ENCODE assay signal across 11 cellular contexts in the genomic region with DNA sequence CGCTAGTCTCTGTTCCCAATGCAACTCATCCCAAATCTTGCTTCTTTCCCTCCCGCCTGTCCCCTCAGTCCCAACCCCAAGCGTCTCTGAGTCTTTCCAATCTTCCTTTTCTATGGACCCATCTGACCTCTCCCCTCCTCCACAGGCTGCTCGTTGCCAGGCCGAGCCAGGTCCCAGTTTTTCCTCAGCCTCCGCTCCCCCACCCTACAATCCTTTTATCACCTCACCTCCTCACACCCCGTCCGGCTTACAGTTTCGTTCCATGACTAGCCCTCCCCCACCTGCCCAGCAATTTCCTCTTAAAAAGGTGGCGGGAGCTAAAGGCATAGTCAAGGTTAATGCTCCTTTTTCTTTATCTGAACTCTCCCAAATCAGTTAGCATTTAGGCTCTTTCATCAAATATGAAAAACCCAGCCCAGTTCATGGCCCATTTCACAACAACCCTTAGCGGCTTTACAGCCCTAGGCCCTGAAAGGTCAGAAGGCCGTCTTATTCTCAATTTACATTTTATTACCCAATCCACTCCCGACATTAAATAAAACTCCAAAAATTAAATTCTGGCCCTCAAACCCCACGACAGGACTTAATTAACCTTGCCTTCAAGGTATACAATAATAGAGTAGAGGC. TPM values are rescaled to one million over a fixed set of nuclear protein-coding genes. Genes with fewer than 3 reads are reported as not detected.
"Had no signal": no experiment of that assay in that cellular context is flagged by ENCODE, and none has a peak within 500 bp of the region (broad histone marks: within the 10 kb centered on the region; RNA-seq: fewer than 3 reads in every experiment).

No MANE protein-coding gene starts in this region.

RNA-seq across cellular contexts. Expression of gene CCL26, which starts 8.7 kb away (rescaled TPM):
- total RNA-seq: chondrocyte, gastrocnemius medialis, left ventricle myocardium superior, lung, pulmonary artery endothelial cell, skeletal muscle tissue had no signal
- polyA plus RNA-seq: immature natural killer cell, keratinocyte, neural cell had no signal

RNA-seq across cellular contexts. Expression of gene CCL24, which starts 32.8 kb away (rescaled TPM):
- total RNA-seq: chondrocyte, fibroblast of villous mesenchyme, gastrocnemius medialis, osteoblast, pulmonary artery endothelial cell, skeletal muscle tissue had no signal
- polyA plus RNA-seq: immature natural killer cell, keratinocyte, neural cell had no signal
